ENCODE assay signal across 14 cellular contexts in the genomic region with DNA sequence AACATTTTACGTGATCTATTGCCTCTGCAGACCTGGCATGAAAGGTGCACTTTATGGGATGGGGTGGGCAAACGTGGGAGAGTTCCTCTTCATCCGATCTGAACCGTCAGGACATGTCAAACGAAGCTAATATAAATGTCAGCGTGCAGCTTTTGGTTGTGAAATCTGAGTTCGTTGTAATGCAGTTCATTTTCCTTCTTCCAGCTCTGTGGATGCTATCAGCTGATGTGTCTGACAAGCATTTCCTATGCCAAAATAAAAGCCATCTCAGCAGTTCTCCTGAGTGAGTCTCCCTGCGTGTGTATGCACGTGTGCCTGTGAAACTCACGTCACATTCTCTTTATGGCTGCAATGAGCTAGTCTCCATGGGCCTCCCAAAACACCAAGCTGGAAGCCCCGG.
"Had no signal": no experiment of that assay in that cellular context is flagged by ENCODE, and none has a peak within 500 bp of the region (broad histone marks: within the 10 kb centered on the region; RNA-seq: fewer than 3 reads in every experiment).

No MANE protein-coding gene starts in this region.

- H3K9me3 Mint-ChIP-seq: activated naive CD4-positive, alpha-beta T cell treated with anti-CD3 and anti-CD28 coated beads, Interleukin-2, amount 50 U/mL, for 72 hours; activated T-cell treated with anti-CD3 and anti-CD28 coated beads, Interleukin-2, amount 50 U/mL, for 4 hours had no signal

- H3K27ac ChIP-seq: coronary artery, lower lobe of right lung, psoas muscle, VCaP had no signal

- H3K4me3 ChIP-seq: coronary artery, lower lobe of right lung, psoas muscle had no signal

- H3K9me3 ChIP-seq: lower lobe of right lung, psoas muscle had no signal

- H3K36me3 Mint-ChIP-seq: activated naive CD4-positive, alpha-beta T cell treated with anti-CD3 and anti-CD28 coated beads, Interleukin-2, amount 50 U/mL, for 72 hours; naive B cell had no signal

- H3K27ac Mint-ChIP-seq: activated CD4-positive, alpha-beta memory T cell treated with anti-CD3 and anti-CD28 coated beads, Interleukin-2, amount 10 ng/mL, durations not matched to agents 7 days and 5 days; activated naive CD4-positive, alpha-beta T cell treated with anti-CD3 and anti-CD28 coated beads, Interleukin-2, amount 50 U/mL, for 72 hours; naive B cell had no signal

- H3K36me3 ChIP-seq: lower lobe of right lung had no signal

- ATAC-seq: activated naive CD4-positive, alpha-beta T cell treated with anti-CD3 and anti-CD28 coated beads, Interleukin-2, amount 50 U/mL, for 72 hours; activated T-cell treated with anti-CD3 and anti-CD28 coated beads, Interleukin-2, amount 50 U/mL, for 4 hours; lower lobe of right lung; psoas muscle had no signal

- H3K4me1 Mint-ChIP-seq: activated CD4-positive, alpha-beta memory T cell treated with anti-CD3 and anti-CD28 coated beads, Interleukin-2, amount 10 ng/mL, durations not matched to agents 7 days and 5 days; naive B cell had no signal

- DNase-seq: activated CD4-positive, alpha-beta memory T cell treated with anti-CD3 and anti-CD28 coated beads, Interleukin-2, amount 10 ng/mL, durations not matched to agents 7 days and 5 days; activated effector memory CD4-positive, alpha-beta T cell treated with anti-CD3 and anti-CD28 coated beads, Interleukin-2, amount 50 U/mL, for 16 hours; activated T-cell treated with anti-CD3 and anti-CD28 coated beads, Interleukin-2, amount 50 U/mL, for 4 hours; effector CD4-positive, alpha-beta T cell; foreskin melanocyte; lower lobe of right lung; naive B cell; occipital lobe; psoas muscle; stimulated activated CD4-positive, alpha-beta T cell treated with anti-CD3 and anti-CD28 coated beads, Interleukin-12 subunit alpha, Interleukin-12 subunit beta, amount 100 ng/mL, for 4 hours; stimulated activated CD4-positive, alpha-beta T cell treated with anti-CD3 and anti-CD28 coated beads, Interleukin-2, amount 100 ng/mL, for 24 hours had no signal

- H3K4me3 Mint-ChIP-seq: activated CD4-positive, alpha-beta memory T cell treated with anti-CD3 and anti-CD28 coated beads, Interleukin-2, amount 10 ng/mL, durations not matched to agents 7 days and 5 days; activated T-cell treated with anti-CD3 and anti-CD28 coated beads, Interleukin-2, amount 50 U/mL, for 4 hours; naive B cell had no signal

- H3K27me3 Mint-ChIP-seq: activated CD4-positive, alpha-beta memory T cell treated with anti-CD3 and anti-CD28 coated beads, Interleukin-2, amount 10 ng/mL, durations not matched to agents 7 days and 5 days had no signal

- H3K4me1 ChIP-seq: lower lobe of right lung, psoas muscle had no signal
